In genomic region chr17:5955764-5956163, GRCh38 we compare ENCODE assay signal across 29 cellular contexts.
"Had no signal": no experiment of that assay in that cellular context is flagged by ENCODE, and none has a peak within 500 bp of the region (broad histone marks: within the 10 kb centered on the region; RNA-seq: fewer than 3 reads in every experiment).

No MANE protein-coding gene starts in this region.

- H3K36me3 ChIP-seq: stomach, suprapubic skin, thoracic aorta, thyroid gland, tibial artery, tibial nerve, transverse colon, upper lobe of left lung, upper lobe of right lung, uterus, vagina had no signal

- ATAC-seq: stimulated activated effector memory CD8-positive, alpha-beta T cell treated with anti-CD3 and anti-CD28 coated beads, Interleukin-12 subunit alpha, Interleukin-12 subunit beta, amount 100 ng/mL, for 72 hours; stimulated activated memory B cell treated with anti-CD40 and anti-IgM and Interleukin-4, amounts not matched to agents 10 μg/mL and 1 μg/mL and 100 μg/mL, for 72 hours; stimulated activated naive B cell treated with anti-CD40 and anti-IgM and Interleukin-4, amounts not matched to agents 10 μg/mL and 1 μg/mL and 100 μg/mL, for 72 hours; stimulated activated naive CD8-positive, alpha-beta T cell treated with anti-CD3 and anti-CD28 coated beads, Interleukin-15, amount 100 ng/mL, for 72 hours; stimulated activated naive CD8-positive, alpha-beta T cell treated with anti-CD3 and anti-CD28 coated beads, Interleukin-15, Interleukin-2, amounts not matched to agents 100 U/mL and 50 U/mL, for 24 hours; upper lobe of right lung had no signal

- H3K27ac Mint-ChIP-seq: stimulated activated effector memory CD8-positive, alpha-beta T cell treated with anti-CD3 and anti-CD28 coated beads, Interleukin-12 subunit alpha, Interleukin-12 subunit beta, amount 100 ng/mL, for 72 hours; stimulated activated memory B cell treated with anti-CD40 and anti-IgM and Interleukin-4, amounts not matched to agents 10 μg/mL and 1 μg/mL and 100 μg/mL, for 72 hours; stimulated activated naive B cell treated with anti-CD40 and anti-IgM and Interleukin-4, amounts not matched to agents 10 μg/mL and 1 μg/mL and 100 μg/mL, for 72 hours; stimulated activated naive CD8-positive, alpha-beta T cell treated with anti-CD3 and anti-CD28 coated beads, Interleukin-15, amount 100 ng/mL, for 72 hours; stimulated activated naive CD8-positive, alpha-beta T cell treated with anti-CD3 and anti-CD28 coated beads, Interleukin-15, Interleukin-2, amounts not matched to agents 100 ng/mL and 50 ng/mL, for 24 hours; type B pancreatic cell had no signal

- H3K27me3 ChIP-seq: testis, thyroid gland, tibial artery, tibial nerve, transverse colon, upper lobe of left lung, uterus, vagina had no signal

- DNase-seq: stimulated activated CD4-positive, alpha-beta T cell treated with anti-CD3 and anti-CD28 coated beads, Interleukin-2, amount 100 ng/mL, for 48 hours; stimulated activated CD4-positive, alpha-beta T cell treated with anti-CD3 and anti-CD28 coated beads, Interleukin-4, amount 100 ng/mL, for 1 hour; stimulated activated CD4-positive, alpha-beta T cell treated with anti-CD3 and anti-CD28 coated beads, Interleukin-4, amount 100 ng/mL, for 24 hours; stimulated activated CD4-positive, alpha-beta T cell treated with anti-CD3 and anti-CD28 coated beads, Interleukin-4, amount 100 ng/mL, for 4 hours; stimulated activated CD8-positive, alpha-beta memory T cell treated with anti-CD3 and anti-CD28 coated beads, Interleukin-4, amount 100 ng/mL, for 48 hours; stimulated activated naive B cell treated with anti-CD40 and anti-IgM and Interleukin-4, amounts not matched to agents 10 μg/mL and 1 μg/mL and 100 μg/mL, for 72 hours; stimulated activated naive CD4-positive, alpha-beta T cell; stimulated activated naive CD4-positive, alpha-beta T cell treated with Interleukin-2 at 50 U/mL for 16 hours; stimulated activated naive CD8-positive, alpha-beta T cell treated with anti-CD3 and anti-CD28 coated beads, Interleukin-15, amount 100 ng/mL, for 72 hours; stimulated activated naive CD8-positive, alpha-beta T cell treated with anti-CD3 and anti-CD28 coated beads, Interleukin-15, Interleukin-2, amounts not matched to agents 100 U/mL and 50 U/mL, for 24 hours; stomach; substantia nigra; testis; thyroid gland; tibial artery; transverse colon; trophoblast cell; upper lobe of left lung; upper lobe of right lung; uterus had no signal

- H3K4me1 Mint-ChIP-seq: stimulated activated effector memory CD8-positive, alpha-beta T cell treated with anti-CD3 and anti-CD28 coated beads, Interleukin-12 subunit alpha, Interleukin-12 subunit beta, amount 100 ng/mL, for 72 hours; stimulated activated memory B cell treated with anti-CD40 and anti-IgM and Interleukin-4, amounts not matched to agents 10 μg/mL and 1 μg/mL and 100 μg/mL, for 72 hours; stimulated activated naive B cell treated with anti-CD40 and anti-IgM and Interleukin-4, amounts not matched to agents 10 μg/mL and 1 μg/mL and 100 μg/mL, for 72 hours; stimulated activated naive CD8-positive, alpha-beta T cell treated with anti-CD3 and anti-CD28 coated beads, Interleukin-15, amount 100 ng/mL, for 72 hours had no signal

- FAIRE-seq: urothelium cell line had no signal

- H3K4me1 ChIP-seq: stomach, suprapubic skin, testis, thyroid gland, tibial artery, tibial nerve, upper lobe of left lung, upper lobe of right lung, uterus, vagina had no signal

- H3K4me3 ChIP-seq: stomach, suprapubic skin, testis, thoracic aorta, thyroid gland, tibial artery, tibial nerve, transverse colon, upper lobe of left lung, upper lobe of right lung, uterus, vagina had no signal

- H3K4me3 Mint-ChIP-seq: stimulated activated effector memory CD8-positive, alpha-beta T cell treated with anti-CD3 and anti-CD28 coated beads, Interleukin-12 subunit alpha, Interleukin-12 subunit beta, amount 100 ng/mL, for 72 hours; stimulated activated memory B cell treated with anti-CD40 and anti-IgM and Interleukin-4, amounts not matched to agents 10 μg/mL and 1 μg/mL and 100 μg/mL, for 72 hours; stimulated activated naive B cell treated with anti-CD40 and anti-IgM and Interleukin-4, amounts not matched to agents 10 μg/mL and 1 μg/mL and 100 μg/mL, for 72 hours; stimulated activated naive CD8-positive, alpha-beta T cell treated with anti-CD3 and anti-CD28 coated beads, Interleukin-15, amount 100 ng/mL, for 72 hours; stimulated activated naive CD8-positive, alpha-beta T cell treated with anti-CD3 and anti-CD28 coated beads, Interleukin-15, Interleukin-2, amounts not matched to agents 100 ng/mL and 50 ng/mL, for 24 hours; type B pancreatic cell had no signal

- H3K9me3 ChIP-seq: suprapubic skin, testis, thyroid gland, transverse colon, uterus, vagina had no signal

- H3K27ac ChIP-seq: stomach, suprapubic skin, testis, thoracic aorta, thyroid gland, tibial artery, tibial nerve, transverse colon, upper lobe of left lung, upper lobe of right lung, uterus, vagina had no signal

- H3K36me3 Mint-ChIP-seq: stimulated activated effector memory CD8-positive, alpha-beta T cell treated with anti-CD3 and anti-CD28 coated beads, Interleukin-12 subunit alpha, Interleukin-12 subunit beta, amount 100 ng/mL, for 72 hours; stimulated activated memory B cell treated with anti-CD40 and anti-IgM and Interleukin-4, amounts not matched to agents 10 μg/mL and 1 μg/mL and 100 μg/mL, for 72 hours; stimulated activated naive B cell treated with anti-CD40 and anti-IgM and Interleukin-4, amounts not matched to agents 10 μg/mL and 1 μg/mL and 100 μg/mL, for 72 hours; type B pancreatic cell had no signal
